In the genomic region with DNA sequence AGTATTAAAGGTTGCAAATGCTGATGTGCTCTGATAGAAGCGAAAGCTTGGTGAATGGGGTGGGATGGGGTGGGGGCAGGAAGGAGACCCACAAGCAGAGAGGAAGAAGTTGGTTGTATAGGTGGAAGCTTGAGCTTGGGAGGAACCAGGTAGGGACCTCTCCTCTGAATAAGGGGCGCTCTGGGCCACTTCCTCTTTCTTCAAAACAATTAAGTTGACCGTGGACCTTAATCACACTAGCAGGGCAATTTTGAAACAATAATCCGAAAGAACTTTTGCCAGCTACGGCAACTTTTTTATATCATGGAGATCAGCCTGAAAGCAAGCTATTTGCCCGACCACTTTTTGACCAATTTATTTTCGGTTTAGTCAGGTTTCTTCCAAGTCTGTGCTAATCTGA, we compare ENCODE assay signal across 11 cellular contexts. TPM values are rescaled to one million over a fixed set of nuclear protein-coding genes. Genes with fewer than 3 reads are reported as not detected.
DNase-seq lines count a peak whose midpoint lies in the region; ATAC-seq and TF ChIP-seq lines count a peak whose summit lies in the region.
"Had no signal": no experiment of that assay in that cellular context is flagged by ENCODE, and none has a peak within 500 bp of the region (broad histone marks: within the 10 kb centered on the region; RNA-seq: fewer than 3 reads in every experiment).

No MANE protein-coding gene starts in this region.

- H3K4me3 Mint-ChIP-seq in activated naive CD4-positive, alpha-beta T cell treated with anti-CD3 and anti-CD28 coated beads, Interleukin-2, amount 50 U/mL, for 24 hours, result peak overlapping the region; percentile 96
- H3K4me3 Mint-ChIP-seq in activated naive CD8-positive, alpha-beta T cell treated with anti-CD3 and anti-CD28 coated beads, Interleukin-2, amount 50 U/mL, for 24 hours, result peak overlapping the region; percentile 88
- H3K4me3 Mint-ChIP-seq in memory B cell, result peak overlapping the region; percentile 54

- H3K36me3 Mint-ChIP-seq in activated naive CD4-positive, alpha-beta T cell treated with anti-CD3 and anti-CD28 coated beads, Interleukin-2, amount 50 U/mL, for 24 hours, result no peaks in the 10 kb centered on the region
- peaks cover 3% of the 10 kb centered on the region for H3K36me3 Mint-ChIP-seq in activated naive CD8-positive, alpha-beta T cell treated with anti-CD3 and anti-CD28 coated beads, Interleukin-2, amount 50 U/mL, for 24 hours (ENCODE audit: low read depth)
- H3K36me3 Mint-ChIP-seq in memory B cell, result peaks cover 2% of the 10 kb centered on the region

- no peak for TF ChIP-seq POLR2A in transverse colon (IDR thresholded peaks at IDR 0.05)

- H3K4me1 Mint-ChIP-seq in activated naive CD4-positive, alpha-beta T cell treated with anti-CD3 and anti-CD28 coated beads, Interleukin-2, amount 50 U/mL, for 24 hours, result peaks cover 21% of the 10 kb centered on the region
- H3K4me1 Mint-ChIP-seq in activated naive CD8-positive, alpha-beta T cell treated with anti-CD3 and anti-CD28 coated beads, Interleukin-2, amount 50 U/mL, for 24 hours, result peaks cover 29% of the 10 kb centered on the region
- H3K4me1 Mint-ChIP-seq in memory B cell, result peaks cover 14% of the 10 kb centered on the region

- no peaks in the 10 kb centered on the region for H3K27me3 Mint-ChIP-seq in activated naive CD4-positive, alpha-beta T cell treated with anti-CD3 and anti-CD28 coated beads, Interleukin-2, amount 50 U/mL, for 24 hours
- peaks cover 2% of the 10 kb centered on the region for H3K27me3 Mint-ChIP-seq in activated naive CD8-positive, alpha-beta T cell treated with anti-CD3 and anti-CD28 coated beads, Interleukin-2, amount 50 U/mL, for 24 hours
- no peaks in the 10 kb centered on the region for H3K27me3 Mint-ChIP-seq in memory B cell

- in situ Hi-C loops in transverse colon (cut with MboI; ENCODE audit: low pct_ligation_motif_present in 1 of 4, low pct_unique_long_range_greater_than_20kb in 1 of 4, low sequenced_read_pairs in 3 of 4), result no loop called here

- no peak for DNase-seq in activated naive CD4-positive, alpha-beta T cell (lab: John Stamatoyannopoulos, UW)
- no peak for DNase-seq in activated naive CD8-positive, alpha-beta T cell treated with anti-CD3 and anti-CD28 coated beads, Interleukin-2, amount 50 U/mL, for 24 hours
- DNase-seq in memory B cell (ENCODE audit: low spot score in 2 of 2) (peak in 1 of 2 donors; percentile 14), transverse colon (no peak), cerebellar cortex (ENCODE audit: low spot score) (no peak)
- DNase-seq: DMS79; effector CD8-positive, alpha-beta T cell; stimulated activated CD4-positive, alpha-beta T cell treated with anti-CD3 and anti-CD28 coated beads, Interleukin-2, amount 100 ng/mL, for 24 hours had no signal

- H3K27me3 ChIP-seq in transverse colon, result no peaks in the 10 kb centered on the region

- H3K36me3 ChIP-seq in transverse colon, result no peaks in the 10 kb centered on the region

- peaks cover 4 to 24% (median 20%) of the 10 kb centered on the region in 4 donors for H3K4me1 ChIP-seq in transverse colon

- ATAC-seq in activated naive CD8-positive, alpha-beta T cell treated with anti-CD3 and anti-CD28 coated beads, Interleukin-2, amount 50 U/mL, for 24 hours, result no peak
- no peak for ATAC-seq in memory B cell (ENCODE audit: low read depth)
- ATAC-seq in GM21367 (IDR thresholded peaks at IDR 0.05; ENCODE audit: unreplicated experiment), result no peak
- no peak for ATAC-seq in HG03342 (IDR thresholded peaks at IDR 0.05; ENCODE audit: unreplicated experiment)

- 34 to 52% methylated on average over 5 to 7 of the region's 7 CpGs for WGBS in transverse colon (ENCODE audit: low coverage in 1 of 2), 2 donors

- no peaks in the 10 kb centered on the region for H3K9me3 Mint-ChIP-seq in activated naive CD4-positive, alpha-beta T cell treated with anti-CD3 and anti-CD28 coated beads, Interleukin-2, amount 50 U/mL, for 24 hours
- H3K9me3 Mint-ChIP-seq in activated naive CD8-positive, alpha-beta T cell treated with anti-CD3 and anti-CD28 coated beads, Interleukin-2, amount 50 U/mL, for 24 hours, result no peaks in the 10 kb centered on the region
- no peaks in the 10 kb centered on the region for H3K9me3 Mint-ChIP-seq in memory B cell

- TF ChIP-seq EP300 in transverse colon (IDR thresholded peaks at IDR 0.05; ENCODE audit: low read depth), result no peak

- intact Hi-C loops in transverse colon (cut with DNase I; ENCODE audit: low total_unique reads), result loop anchor here (1.0 to 10.0 kb wide), 2 partner anchors 96 to 200 kb away; no protein-coding TSS in a partner anchor

- no peaks in the 10 kb centered on the region for H3K9me3 ChIP-seq in transverse colon

- H3K27ac ChIP-seq in transverse colon, result peak overlapping the region; percentile 96 to 100 (median 100)

- peak overlapping the region in 1 of 4 donors; percentile 84 for H3K4me3 ChIP-seq in transverse colon

- TF ChIP-seq CTCF in transverse colon (IDR thresholded peaks at IDR 0.05), result no peak

- H3K27ac Mint-ChIP-seq in activated naive CD4-positive, alpha-beta T cell treated with anti-CD3 and anti-CD28 coated beads, Interleukin-2, amount 50 U/mL, for 24 hours, result peak overlapping the region; percentile 100
- peak overlapping the region; percentile 35 for H3K27ac Mint-ChIP-seq in activated naive CD8-positive, alpha-beta T cell treated with anti-CD3 and anti-CD28 coated beads, Interleukin-2, amount 50 U/mL, for 24 hours
- peak overlapping the region; percentile 100 for H3K27ac Mint-ChIP-seq in memory B cell

RNA-seq across cellular contexts. Expression of a gene that starts 1.9 kb away (rescaled TPM):
- 100 to 1,000 TPM in 2 of 4 donors, 10 to 100 TPM in 2; 71.5 to 116 (median 90.9) TPM for total RNA-seq in transverse colon

Comparison
In these comparisons a context has a peak if more than half of its experiments do, and no peak if none do; other contexts are left out.
1. H3K27ac Mint-ChIP-seq: peak in every context shown above with its lines; median percentile 100 in activated naive CD4-positive, alpha-beta T cell treated with anti-CD3 and anti-CD28 coated beads, Interleukin-2, amount 50 U/mL, for 24 hours; 100 in memory B cell; 35 in activated naive CD8-positive, alpha-beta T cell treated with anti-CD3 and anti-CD28 coated beads, Interleukin-2, amount 50 U/mL, for 24 hours.